7 cellular contexts compared by ENCODE assay signal in the genomic region with DNA sequence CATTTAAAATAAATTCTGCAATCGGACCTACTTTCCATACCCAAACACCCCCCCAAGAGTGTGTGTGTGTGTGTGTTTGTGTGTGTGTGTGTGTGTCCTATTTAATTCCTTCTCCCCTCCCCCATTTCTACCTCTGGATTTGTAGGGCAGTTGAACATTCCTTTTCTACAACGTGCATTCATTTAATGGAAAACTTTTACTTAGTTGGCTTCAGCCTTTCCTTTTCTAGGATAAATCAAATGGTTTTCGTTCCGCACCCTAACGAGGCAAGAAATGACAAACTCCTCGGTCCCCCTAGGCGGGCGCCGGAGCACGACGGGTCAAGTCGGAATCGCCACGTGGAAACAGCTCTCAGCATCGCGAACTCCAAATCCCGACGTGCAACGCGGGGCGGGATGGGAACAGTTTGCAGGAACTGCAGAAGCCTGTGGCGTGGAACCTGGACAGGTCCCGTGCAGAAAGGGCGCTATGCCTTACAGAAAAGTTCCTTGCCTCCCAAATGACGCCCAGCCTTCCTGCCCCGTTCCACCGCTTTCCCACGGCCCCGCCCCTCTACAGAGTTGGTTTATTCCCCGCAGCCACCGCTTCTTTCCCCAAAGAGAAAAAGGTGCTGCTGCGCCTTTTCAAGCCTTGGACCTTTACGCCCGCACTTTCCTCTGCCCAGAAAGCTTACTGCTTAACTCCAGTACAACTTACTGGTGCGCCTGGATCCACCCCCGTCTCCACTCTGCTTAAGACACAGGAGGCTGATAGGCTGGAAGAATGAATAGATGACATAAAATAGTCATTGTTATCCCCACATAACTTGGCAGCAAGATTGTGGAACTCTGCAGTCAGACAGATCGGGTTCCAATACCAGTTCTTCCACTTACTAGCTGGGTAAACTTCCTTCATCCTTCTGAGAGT. TPM values are rescaled to one million over a fixed set of nuclear protein-coding genes. Genes with fewer than 3 reads are reported as not detected.
DNase-seq lines count a peak whose midpoint lies in the region; ATAC-seq and TF ChIP-seq lines count a peak whose summit lies in the region.

No MANE protein-coding gene starts in this region.

- peak overlapping the region; percentile 91 for H3K4me2 ChIP-seq in PC-9

- BruUV-seq in PC-9 (replicated peaks; lab: Mats Ljungman, UMichigan) = no TSS peak

- CTCF ChIA-PET in PC-9 (lab: Charles Lee) = interaction anchor here (0.6 to 1.6 kb wide), 5 partner anchors 77 to 665 kb away, joined by 3 to 4 read pairs (median 4); a partner anchor contains a TSS

- H3K36me3 ChIP-seq in PC-9 (ENCODE audit: low read depth) = no peaks in the 10 kb centered on the region
- peaks cover 4% of the 10 kb centered on the region for H3K36me3 ChIP-seq in thoracic aorta

- H3K27me3 Mint-ChIP-seq in naive thymus-derived CD8-positive, alpha-beta T cell = peaks cover 0 to 2% (median 0%) of the 10 kb centered on the region in 5 donors

- H4K20me1 ChIP-seq in PC-9 (ENCODE audit: insufficient read depth) = no peaks in the 10 kb centered on the region

- H3F3A ChIP-seq in PC-9 (ENCODE audit: insufficient read depth, low read depth) = peaks cover 19% of the 10 kb centered on the region

- TF ChIP-seq CTCF in PC-9 (conservative IDR thresholded peaks at IDR 0.05) = no peak
- TF ChIP-seq CTCF in fibroblast of villous mesenchyme (IDR thresholded peaks at IDR 0.05; ENCODE audit: insufficient read depth, low read depth, low read length) = no peak
- no peak for TF ChIP-seq CTCF in thoracic aorta (IDR thresholded peaks at IDR 0.05)

- ATAC-seq in GM18498 (IDR thresholded peaks at IDR 0.05; ENCODE audit: unreplicated experiment) (peak; percentile 40), thoracic aorta (ENCODE audit: insufficient number of reproducible peaks, low FRiP score, low read depth) (peak; percentile 54)
- peak; percentile 7 to 13 for ATAC-seq in naive thymus-derived CD8-positive, alpha-beta T cell

- H3K79me2 ChIP-seq in PC-9 (ENCODE audit: low read depth) = peaks cover 42% of the 10 kb centered on the region

- no peaks in the 10 kb centered on the region for H3K9me3 Mint-ChIP-seq in naive thymus-derived CD8-positive, alpha-beta T cell

- no peaks in the 10 kb centered on the region for H3K9me2 ChIP-seq in PC-9 (ENCODE audit: insufficient read depth)

- peaks cover 25% of the 10 kb centered on the region for H3K4me1 ChIP-seq in PC-9 (replicated peaks; ENCODE audit: insufficient read depth)
- peaks cover 13 to 14% of the 10 kb centered on the region in 2 donors for H3K4me1 ChIP-seq in thoracic aorta (ENCODE audit: control insufficient read depth in 1 of 2, low read depth in 2 of 2)

- peak overlapping the region; percentile 94 for H2AFZ ChIP-seq in PC-9

- H3K27me3 ChIP-seq in PC-9 (ENCODE audit: insufficient read depth, low read depth) (no peaks in the 10 kb centered on the region), thoracic aorta (replicated peaks; ENCODE audit: insufficient read depth) (no peaks in the 10 kb centered on the region)

- peak overlapping the region; percentile 88 to 100 (median 96) for H3K4me3 Mint-ChIP-seq in naive thymus-derived CD8-positive, alpha-beta T cell

- no peaks in the 10 kb centered on the region for H3K9me3 ChIP-seq in PC-9 (ENCODE audit: insufficient read depth, low read depth)
- H3K9me3 ChIP-seq in thoracic aorta = no peaks in the 10 kb centered on the region

- peaks cover 0 to 14% (median 0%) of the 10 kb centered on the region in 3 donors for H3K36me3 Mint-ChIP-seq in naive thymus-derived CD8-positive, alpha-beta T cell

- H3K4me1 Mint-ChIP-seq in naive thymus-derived CD8-positive, alpha-beta T cell = peaks cover 24 to 49% (median 30%) of the 10 kb centered on the region in 4 donors

- POLR2A ChIA-PET in PC-9 (lab: Charles Lee; ENCODE audit: unreplicated experiment) = interaction anchor here (0.5 to 0.7 kb wide), 9 partner anchors 81 to 1503 kb away, joined by 3 to 11 read pairs (median 3); no protein-coding TSS in a partner anchor
- POLR2A ChIA-PET in naive thymus-derived CD8-positive, alpha-beta T cell (lab: Charles Lee) = interaction anchor here (0.6 to 3.0 kb wide), 8 partner anchors 10 to 229 kb away, joined by 3 to 18 read pairs (median 6); a partner anchor contains a TSS

- intact Hi-C loops in PC-9 (cut with micrococcal nuclease; ENCODE audit: unreplicated experiment) = loop anchor here (1.0 to 2.0 kb wide), 5 partner anchors 40 to 168 kb away; a partner anchor contains a TSS

- peak overlapping the region; percentile 91 to 99 (median 97) for H3K27ac Mint-ChIP-seq in naive thymus-derived CD8-positive, alpha-beta T cell

- DNase-seq in KG1 (lab: John Stamatoyannopoulos, UW) (peak; percentile 48), PC-9 (peak; percentile 86 to 98), activated gamma-delta T cell (lab: John Stamatoyannopoulos, UW) (peak; percentile 15), fibroblast of villous mesenchyme (ENCODE audit: low read depth) (peak; percentile 80), thoracic aorta (ENCODE audit: low spot score) (peak; percentile 39)
- peak in 3 of 10 donors; percentile 13 to 23 (median 17) for DNase-seq in naive thymus-derived CD8-positive, alpha-beta T cell

- H3K27ac ChIP-seq in PC-9 (peak overlapping the region; percentile 79), thoracic aorta (peak overlapping the region; percentile 87 to 90)

- peak overlapping the region; percentile 80 for H3K4me3 ChIP-seq in PC-9
- peak overlapping the region; percentile 85 for H3K4me3 ChIP-seq in fibroblast of villous mesenchyme (ENCODE audit: low read depth, low read length)
- peak overlapping the region; percentile 83 for H3K4me3 ChIP-seq in thoracic aorta

RNA-seq across cellular contexts. Expression of a gene that starts 1.1 kb away (rescaled TPM):
- 45.7 and 54.1 TPM in 2 replicates for total RNA-seq in PC-9 (2021)
- 28.0 and 30.7 TPM in 2 replicates for total RNA-seq in fibroblast of villous mesenchyme
- total RNA-seq in naive thymus-derived CD8-positive, alpha-beta T cell = 10 to 100 TPM; 87.2 to 93.5 TPM
- polyA plus RNA-seq in naive thymus-derived CD8-positive, alpha-beta T cell = 10 to 100 TPM; 45.8 to 66.6 (median 54.5) TPM
- 10 to 100 TPM; 38.7 to 39.7 TPM for total RNA-seq in thoracic aorta

RNA-seq across cellular contexts. Expression of a gene that starts 21.1 kb away (rescaled TPM):
- total RNA-seq in PC-9 (2021) (101 and 108 TPM in 2 replicates), fibroblast of villous mesenchyme (39.3 and 46.1 TPM in 2 replicates), thoracic aorta (100 to 1,000 TPM in 1 of 2 donors, 10 to 100 TPM in 1; 50.5 to 102 TPM)
- 10 to 100 TPM; 44.2 to 50.4 TPM for total RNA-seq in naive thymus-derived CD8-positive, alpha-beta T cell
- 10 to 100 TPM in 1 of 3 donors, 1 to 10 TPM in 2; 3.0 to 10.8 (median 9.1) TPM for polyA plus RNA-seq in naive thymus-derived CD8-positive, alpha-beta T cell

RNA-seq across cellular contexts. Expression of a gene that starts 37.2 kb away (rescaled TPM):
- total RNA-seq in PC-9 (2021) = not detected in 2 replicates
- total RNA-seq in fibroblast of villous mesenchyme = not detected in 2 replicates
- not detected for total RNA-seq in naive thymus-derived CD8-positive, alpha-beta T cell
- polyA plus RNA-seq in naive thymus-derived CD8-positive, alpha-beta T cell = not detected
- not detected for total RNA-seq in thoracic aorta

RNA-seq across cellular contexts. Expression of a gene that starts 40.6 kb away (rescaled TPM):
- 586 and 606 TPM in 2 replicates for total RNA-seq in PC-9 (2021)
- total RNA-seq in fibroblast of villous mesenchyme = 375 and 469 TPM in 2 replicates
- total RNA-seq in naive thymus-derived CD8-positive, alpha-beta T cell = 100 to 1,000 TPM; 181 to 193 TPM
- 100 to 1,000 TPM; 210 to 271 (median 234) TPM for polyA plus RNA-seq in naive thymus-derived CD8-positive, alpha-beta T cell
- total RNA-seq in thoracic aorta = 100 to 1,000 TPM; 194 to 203 TPM

RNA-seq across cellular contexts. Expression of a gene that starts 51.9 kb away (rescaled TPM):
- total RNA-seq in PC-9 (2021) = 98.8 and 137 TPM in 2 replicates
- 33.5 and 51.0 TPM in 2 replicates for total RNA-seq in fibroblast of villous mesenchyme
- total RNA-seq in naive thymus-derived CD8-positive, alpha-beta T cell = 100 to 1,000 TPM; 126 to 128 TPM
- 10 to 100 TPM; 35.2 to 56.3 (median 37.6) TPM for polyA plus RNA-seq in naive thymus-derived CD8-positive, alpha-beta T cell
- total RNA-seq in thoracic aorta = 10 to 100 TPM; 50.2 to 62.1 TPM
